20 cellular contexts compared by ENCODE assay signal in genomic region chr16:85624646-85625045, GRCh38.
"Had no signal": no experiment of that assay in that cellular context is flagged by ENCODE, and none has a peak within 500 bp of the region (broad histone marks: within the 10 kb centered on the region; RNA-seq: fewer than 3 reads in every experiment).

No MANE protein-coding gene starts in this region.

- H3K27ac ChIP-seq: breast epithelium, gastrocnemius medialis, heart left ventricle, left lung, psoas muscle, skin epidermis, tibial artery, uterus had no signal

- H3K9me3 ChIP-seq: gastrocnemius medialis, psoas muscle, uterus had no signal

- H3K27ac Mint-ChIP-seq: activated CD4-positive, alpha-beta T cell treated with anti-CD3 and anti-CD28 coated beads, Interleukin-2, amount 10 ng/mL, durations not matched to agents 7 days and 5 days had no signal

- H3K36me3 ChIP-seq: breast epithelium, gastrocnemius medialis, heart left ventricle, uterus had no signal

- H3K4me3 Mint-ChIP-seq: activated CD4-positive, alpha-beta T cell treated with anti-CD3 and anti-CD28 coated beads, Interleukin-2, amount 10 ng/mL, durations not matched to agents 7 days and 5 days had no signal

- H3K4me3 ChIP-seq: breast epithelium, gastrocnemius medialis, heart left ventricle, left lung, psoas muscle, skin epidermis, tibial artery, uterus had no signal

- ATAC-seq: activated CD4-positive, CD25-positive, alpha-beta regulatory T cell treated with anti-CD3 and anti-CD28 coated beads, Interleukin-2, amount 50 U/mL, for 24 hours; gastrocnemius medialis; heart left ventricle; left lung; psoas muscle; right cardiac atrium; stimulated activated naive CD8-positive, alpha-beta T cell treated with anti-CD3 and anti-CD28 coated beads, Interleukin-15, Interleukin-2, amounts not matched to agents 100 U/mL and 50 U/mL, for 24 hours had no signal

- DNase-seq: activated CD4-positive, alpha-beta T cell treated with anti-CD3 and anti-CD28 coated beads, Interleukin-2, amount 10 ng/mL, durations not matched to agents 7 days and 5 days; activated CD8-positive, alpha-beta memory T cell treated with anti-CD3 and anti-CD28 coated beads, Interleukin-2, amount 50 U/mL, for 4 hours; activated effector memory CD4-positive, alpha-beta T cell treated with Interleukin-2 at 50 U/mL for 16 hours; activated naive CD4-positive, alpha-beta T cell treated with anti-CD3 and anti-CD28 coated beads, Interleukin-2, amount 50 U/mL, for 16 hours; activated T-cell treated with anti-CD3 and anti-CD28 coated beads, Interleukin-2, amount 50 U/mL, for 48 hours; aorta; cerebellar nuclear complex; cortex of kidney; gastrocnemius medialis; heart left ventricle; left lung; psoas muscle; right cardiac atrium; stimulated activated naive CD8-positive, alpha-beta T cell treated with anti-CD3 and anti-CD28 coated beads, Interleukin-15, Interleukin-2, amounts not matched to agents 100 U/mL and 50 U/mL, for 24 hours; T1000; tibial artery; uterus had no signal

- H3K27me3 ChIP-seq: breast epithelium, gastrocnemius medialis, heart left ventricle, left lung, tibial artery, uterus had no signal

- H3K27me3 Mint-ChIP-seq: activated CD4-positive, alpha-beta T cell treated with anti-CD3 and anti-CD28 coated beads, Interleukin-2, amount 10 ng/mL, durations not matched to agents 7 days and 5 days had no signal
